ENCODE assay signal across 8 cellular contexts in the genomic region with DNA sequence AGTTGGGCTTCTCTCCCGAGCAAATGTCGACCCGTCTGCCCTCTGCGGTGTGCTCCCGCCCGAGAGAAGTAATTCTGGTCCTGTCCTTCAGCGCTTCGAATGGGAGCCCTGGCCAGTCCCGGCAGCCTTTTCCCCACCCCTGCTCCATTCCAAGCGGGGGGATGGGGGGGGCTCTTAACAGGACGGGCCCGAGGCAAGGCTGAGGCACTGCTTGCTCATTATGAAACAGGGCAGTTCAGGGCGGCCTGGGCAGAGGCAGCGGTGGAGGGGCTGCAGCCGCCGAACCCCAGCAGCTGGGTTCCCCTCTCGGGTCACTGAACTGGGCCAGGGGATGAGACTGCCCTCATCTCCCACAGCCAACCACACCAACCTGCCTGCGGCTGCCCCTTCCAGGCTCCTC. TPM values are rescaled to one million over a fixed set of nuclear protein-coding genes. Genes with fewer than 3 reads are reported as not detected.
A peak's percentile ranks its signal among the peaks of the same experiment; 100 is the strongest.
DNase-seq lines count a peak whose midpoint lies in the region; ATAC-seq, FAIRE-seq and TF ChIP-seq lines count a peak whose summit lies in the region.

No MANE protein-coding gene starts in this region.

- DNase-seq in NCI-H1092 treated with DMSO at 0.1 percent for 48 hours (lab: John Stamatoyannopoulos, UW) = peak; percentile 22
- peak; percentile 77 for DNase-seq in endodermal cell
- DNase-seq in HepG2 (ENCODE audit: low spot score) = peak; percentile 52
- peak; percentile 44 for DNase-seq in testis
- DNase-seq in GM10266 (ENCODE audit: extremely low spot score) = no peak
- no peak for DNase-seq in gastrocnemius medialis
- DNase-seq in NCI-H1436 treated with DMSO at 0.1 percent for 48 hours (lab: John Stamatoyannopoulos, UW) = no peak

- peak; percentile 69 for ATAC-seq in HepG2
- no peak for ATAC-seq in gastrocnemius medialis
- ATAC-seq in HG03196 (IDR thresholded peaks at IDR 0.05; ENCODE audit: unreplicated experiment) = no peak

- no peaks in the 10 kb centered on the region for H4K20me1 ChIP-seq in HepG2 (ENCODE audit: insufficient read depth, low read length)

- H3K27me3 ChIP-seq in endodermal cell (ENCODE audit: control insufficient read depth, insufficient read depth, low read length, poor library complexity, severe bottlenecking) = no peaks in the 10 kb centered on the region
- no peaks in the 10 kb centered on the region for H3K27me3 ChIP-seq in HepG2 (ENCODE audit: control insufficient read depth in 1 of 2, insufficient read depth in 2 of 2, low read length in 2 of 2)
- H3K27me3 ChIP-seq in testis = no peaks in the 10 kb centered on the region
- H3K27me3 ChIP-seq in gastrocnemius medialis = no peaks in the 10 kb centered on the region

- H3K9ac ChIP-seq in endodermal cell (ENCODE audit: extremely low read depth, low read length, poor library complexity, severe bottlenecking) (no peak overlapping the region), HepG2 (ENCODE audit: insufficient read depth, low read depth, low read length) (peak overlapping the region; percentile 71)

- peaks cover 34% of the 10 kb centered on the region for H3K4me1 ChIP-seq in endodermal cell (ENCODE audit: control insufficient read depth, insufficient read depth, low read length)
- H3K4me1 ChIP-seq in HepG2 (ENCODE audit: insufficient read depth, low read length) = peaks cover 72% of the 10 kb centered on the region
- H3K4me1 ChIP-seq in testis = peaks cover 20% of the 10 kb centered on the region
- peaks cover 0 to 3% of the 10 kb centered on the region in 2 donors for H3K4me1 ChIP-seq in gastrocnemius medialis

- 63 to 72% methylated on average over 8 to 18 of the region's 18 CpGs for WGBS in endodermal cell (ENCODE audit: insufficient coverage in 1 of 2, insufficient read length in 1 of 2), 2 experiments
- WGBS in HepG2 (ENCODE audit: low lambda C conversion rate) = 0% methylated on average over 10 of the region's 18 CpGs
- WGBS in testis, 2 donors = 36 to 45% methylated on average over 11 to 18 of the region's 18 CpGs

- intact Hi-C loops in HepG2 (cut with micrococcal nuclease; ENCODE audit: unreplicated experiment) (no loop called here), testis (cut with DNase I; ENCODE audit: low total_unique reads) (no loop called here), gastrocnemius medialis (cut with DNase I; ENCODE audit: low total_unique reads) (no loop called here)

- TF ChIP-seq CTCF in endodermal cell (conservative IDR thresholded peaks at IDR 0.05) (no peak), HepG2 (CRISPR knock-in tag; IDR thresholded peaks at IDR 0.05) (no peak), testis (IDR thresholded peaks at IDR 0.05) (no peak), GM10266 (IDR thresholded peaks at IDR 0.05; ENCODE audit: control insufficient read depth, insufficient read depth, low read depth, missing control alignments) (no peak), gastrocnemius medialis (IDR thresholded peaks at IDR 0.05 in 4 of 5, conservative IDR thresholded peaks at IDR 0.05 in 1 of 5) (no peak)

- FAIRE-seq in HepG2 (lab: Jason Lieb, UNC) = no peak

- H3K9me3 ChIP-seq in endodermal cell (ENCODE audit: control insufficient read depth, low read length) (no peaks in the 10 kb centered on the region), HepG2 (ENCODE audit: low read length) (no peaks in the 10 kb centered on the region), testis (no peaks in the 10 kb centered on the region), gastrocnemius medialis (no peaks in the 10 kb centered on the region)

- H3K4me3 Mint-ChIP-seq in endodermal cell = peak overlapping the region; percentile 13

- peaks cover 2% of the 10 kb centered on the region for H3K79me2 ChIP-seq in HepG2 (ENCODE audit: insufficient read depth, low read length)

- in situ Hi-C loops in HepG2 (cut with HindIII; ENCODE audit: extremely low pct_ligation_motif_present, low pct_unique_long_range_greater_than_20kb) (no loop called here), gastrocnemius medialis (cut with MboI; ENCODE audit: low sequenced_read_pairs in 4 of 4) (no loop called here)

- H3K9me3 Mint-ChIP-seq in endodermal cell = no peaks in the 10 kb centered on the region

- no peak for TF ChIP-seq RAD21 in HepG2 (CRISPR knock-in tag; IDR thresholded peaks at IDR 0.05)

- H3K4me2 ChIP-seq in HepG2 (ENCODE audit: low read depth, low read length) = peak overlapping the region; percentile 85

- TF ChIP-seq POLR2A in HepG2 (IDR thresholded peaks at IDR 0.05; ENCODE audit: insufficient read depth in 1 of 2, low read depth in 2 of 2, low read length in 2 of 2) (no peak), testis (IDR thresholded peaks at IDR 0.05) (no peak), gastrocnemius medialis (IDR thresholded peaks at IDR 0.05) (no peak)

- H3K4me3 ChIP-seq in endodermal cell (ENCODE audit: low read length) (no peak overlapping the region), HepG2 (replicated peaks in 1 of 3; ENCODE audit: insufficient read depth in 1 of 3, low read depth in 2 of 3, low read length in 3 of 3) (peak overlapping the region; percentile 62 to 78 (median 65)), testis (no peak overlapping the region), gastrocnemius medialis (no peak overlapping the region)

- H3K36me3 Mint-ChIP-seq in endodermal cell (ENCODE audit: low read depth) = peaks cover 2% of the 10 kb centered on the region

- TF ChIP-seq EP300 in HepG2 (IDR thresholded peaks at IDR 0.05; ENCODE audit: low read depth in 2 of 2, low read length in 2 of 2) = no peak
- TF ChIP-seq EP300 in HepG2 (CRISPR knock-in tag; IDR thresholded peaks at IDR 0.05; ENCODE audit: borderline replicate concordance) = no peak

- peaks cover 1% of the 10 kb centered on the region for H3K27me3 Mint-ChIP-seq in endodermal cell (ENCODE audit: insufficient read depth)

- POLR2A ChIA-PET in HepG2 (lab: Yijun Ruan, JAX) = interaction anchor here (0.6 to 7.1 kb wide), 12 partner anchors 8 to 471 kb away, joined by 3 to 62 read pairs (median 5); a partner anchor contains a TSS

- no TSS peak for BruUV-seq in HepG2 (replicated peaks; lab: Mats Ljungman, UMichigan)

- H2AFZ ChIP-seq in HepG2 (ENCODE audit: low read length) = no peak overlapping the region

- H3K36me3 ChIP-seq in endodermal cell (ENCODE audit: control insufficient read depth, insufficient read depth, low read length) (no peaks in the 10 kb centered on the region), HepG2 (replicated peaks in 1 of 2; ENCODE audit: control insufficient read depth in 1 of 2, insufficient read depth in 2 of 2, low read length in 2 of 2) (no peaks in the 10 kb centered on the region; a peak in 1 of 5 replicates), testis (ENCODE audit: low read depth, missing control alignments) (no peaks in the 10 kb centered on the region), gastrocnemius medialis (no peaks in the 10 kb centered on the region)

- peak overlapping the region; percentile 37 for H3K27ac Mint-ChIP-seq in endodermal cell

- peak overlapping the region; percentile 78 for H3K27ac ChIP-seq in endodermal cell (ENCODE audit: low read depth, low read length)
- H3K27ac ChIP-seq in HepG2 (ENCODE audit: extremely low read length, insufficient read depth, low read length) = peak overlapping the region; percentile 92
- H3K27ac ChIP-seq in testis = no peak overlapping the region
- H3K27ac ChIP-seq in gastrocnemius medialis = no peak overlapping the region

- H3K4me1 Mint-ChIP-seq in endodermal cell = peaks cover 42% of the 10 kb centered on the region

- CTCF ChIA-PET in HepG2 (lab: Yijun Ruan, JAX; ENCODE audit: low intra/inter-chr PET ratio, low total read pairs) = no interaction called here

RNA-seq across cellular contexts. Expression of a gene that starts 9.2 kb away (rescaled TPM):
- total RNA-seq in endodermal cell = 10 to 100 TPM; 15.0 to 15.5 TPM
- 8.9 TPM for polyA plus RNA-seq in endodermal cell (2013, experiment 1 of 2)
- 10.9 TPM for polyA plus RNA-seq in endodermal cell (2013, experiment 2 of 2)
- total RNA-seq in HepG2 (2016; rRNA removed; fragmentation: Illumina TruSeq; extraction: Trizol) = 2.0 and 2.9 TPM in 2 replicates
- total RNA-seq in HepG2 (2016; cell fraction: cytosol; rRNA removed; fragmentation: Illumina TruSeq; extraction: Trizol; ENCODE audit: low read depth) = 0.26 and 0.51 TPM in 2 replicates
- total RNA-seq in HepG2 (2016; cell fraction: insoluble cytoplasmic fraction; rRNA removed; fragmentation: Illumina TruSeq; extraction: Trizol) = 2.1 and 2.3 TPM in 2 replicates
- total RNA-seq in HepG2 (2016; cell fraction: membrane; rRNA removed; fragmentation: Illumina TruSeq; extraction: Trizol) = 0.76 and 0.87 TPM in 2 replicates
- total RNA-seq in HepG2 (2016; cell fraction: nucleus; rRNA removed; fragmentation: Illumina TruSeq; extraction: Trizol) = 4.0 and 4.3 TPM in 2 replicates
- 3.6 and 3.9 TPM in 2 replicates for polyA plus RNA-seq in HepG2 (2011; rRNA removed)
- polyA plus RNA-seq in HepG2 (2011; cell fraction: cytosol; rRNA removed) = 2.0 and 2.7 TPM in 2 replicates
- polyA plus RNA-seq in HepG2 (2011; cell fraction: nucleus; rRNA removed) = 5.7 and 7.1 TPM in 2 replicates
- polyA plus RNA-seq in HepG2 (2012) = 2.7 and 4.0 TPM in 2 replicates
- polyA plus RNA-seq in HepG2 (2016; cell fraction: cytosol; fragmentation: Illumina TruSeq; extraction: Trizol; ENCODE audit: low read depth) = 0.40 TPM in 1 of 2 replicates, not detected in the other
- 2.5 and 3.2 TPM in 2 replicates for polyA plus RNA-seq in HepG2 (2016; cell fraction: insoluble cytoplasmic fraction; fragmentation: Illumina TruSeq; extraction: Trizol; ENCODE audit: low read depth)
- 0.06 and 0.50 TPM in 2 replicates for polyA plus RNA-seq in HepG2 (2016; cell fraction: membrane; fragmentation: Illumina TruSeq; extraction: Trizol; ENCODE audit: low read depth)
- polyA plus RNA-seq in HepG2 (2016; cell fraction: nucleus; fragmentation: Illumina TruSeq; extraction: Trizol; ENCODE audit: insufficient read depth, low read depth) = 7.5 and 8.1 TPM in 2 replicates
- 6.8 and 9.4 TPM in 2 replicates for polyA minus RNA-seq in HepG2 (2011; rRNA and poly(A)+ RNA removed; ENCODE audit: low replicate concordance)
- 3.7 and 5.8 TPM in 2 replicates for polyA minus RNA-seq in HepG2 (2011; cell fraction: cytosol; rRNA and poly(A)+ RNA removed)
- 6.6 and 6.7 TPM in 2 replicates for polyA minus RNA-seq in HepG2 (2011; cell fraction: nucleus; rRNA and poly(A)+ RNA removed)
- 10 to 100 TPM; 13.8 to 17.9 TPM for total RNA-seq in testis
- 11.2 TPM for polyA plus RNA-seq in testis (ENCODE audit: insufficient read depth, low read depth, low replicate concordance)
- 10 to 100 TPM; 10.5 to 13.2 (median 12.5) TPM for total RNA-seq in gastrocnemius medialis

RNA-seq across cellular contexts. Expression of a gene that starts 15.8 kb away (rescaled TPM):
- total RNA-seq in endodermal cell = 10 to 100 TPM; 20.8 to 21.7 TPM
- 25.3 TPM for polyA plus RNA-seq in endodermal cell (2013, experiment 1 of 2)
- 22.1 TPM for polyA plus RNA-seq in endodermal cell (2013, experiment 2 of 2)
- total RNA-seq in HepG2 (2016; rRNA removed; fragmentation: Illumina TruSeq; extraction: Trizol) = 7.5 and 10.2 TPM in 2 replicates
- total RNA-seq in HepG2 (2016; cell fraction: cytosol; rRNA removed; fragmentation: Illumina TruSeq; extraction: Trizol; ENCODE audit: low read depth) = 2.1 and 2.2 TPM in 2 replicates
- 8.4 and 9.7 TPM in 2 replicates for total RNA-seq in HepG2 (2016; cell fraction: insoluble cytoplasmic fraction; rRNA removed; fragmentation: Illumina TruSeq; extraction: Trizol)
- total RNA-seq in HepG2 (2016; cell fraction: membrane; rRNA removed; fragmentation: Illumina TruSeq; extraction: Trizol) = 4.8 and 6.0 TPM in 2 replicates
- total RNA-seq in HepG2 (2016; cell fraction: nucleus; rRNA removed; fragmentation: Illumina TruSeq; extraction: Trizol) = 9.1 and 11.5 TPM in 2 replicates
- polyA plus RNA-seq in HepG2 (2011; rRNA removed) = 17.9 and 19.0 TPM in 2 replicates
- 14.6 and 15.9 TPM in 2 replicates for polyA plus RNA-seq in HepG2 (2011; cell fraction: cytosol; rRNA removed)
- polyA plus RNA-seq in HepG2 (2011; cell fraction: nucleus; rRNA removed) = 44.0 and 49.0 TPM in 2 replicates
- 12.2 and 14.8 TPM in 2 replicates for polyA plus RNA-seq in HepG2 (2012)
- 2.2 and 2.4 TPM in 2 replicates for polyA plus RNA-seq in HepG2 (2016; cell fraction: cytosol; fragmentation: Illumina TruSeq; extraction: Trizol; ENCODE audit: low read depth)
- 10.6 and 11.0 TPM in 2 replicates for polyA plus RNA-seq in HepG2 (2016; cell fraction: insoluble cytoplasmic fraction; fragmentation: Illumina TruSeq; extraction: Trizol; ENCODE audit: low read depth)
- 4.9 and 5.8 TPM in 2 replicates for polyA plus RNA-seq in HepG2 (2016; cell fraction: membrane; fragmentation: Illumina TruSeq; extraction: Trizol; ENCODE audit: low read depth)
- polyA plus RNA-seq in HepG2 (2016; cell fraction: nucleus; fragmentation: Illumina TruSeq; extraction: Trizol; ENCODE audit: insufficient read depth, low read depth) = 21.9 and 23.8 TPM in 2 replicates
- 41.2 and 52.9 TPM in 2 replicates for polyA minus RNA-seq in HepG2 (2011; rRNA and poly(A)+ RNA removed; ENCODE audit: low replicate concordance)
- 7.0 and 13.9 TPM in 2 replicates for polyA minus RNA-seq in HepG2 (2011; cell fraction: cytosol; rRNA and poly(A)+ RNA removed)
- 7.8 and 8.6 TPM in 2 replicates for polyA minus RNA-seq in HepG2 (2011; cell fraction: nucleus; rRNA and poly(A)+ RNA removed)
- 10 to 100 TPM; 24.7 to 32.5 TPM for total RNA-seq in testis
- 50.4 TPM for polyA plus RNA-seq in testis (ENCODE audit: insufficient read depth, low read depth, low replicate concordance)
- 10 to 100 TPM in 2 of 4 donors, 1 to 10 TPM in 2; 3.6 to 18.2 (median 11.1) TPM for total RNA-seq in gastrocnemius medialis

RNA-seq across cellular contexts. Expression of a gene that starts 27.4 kb away (rescaled TPM):
- total RNA-seq in endodermal cell (10 to 100 TPM; 32.7 to 33.6 TPM), HepG2 (2016; rRNA removed; fragmentation: Illumina TruSeq; extraction: Trizol) (9.6 and 15.2 TPM in 2 replicates), testis (100 to 1,000 TPM in 1 of 2 donors, 10 to 100 TPM in 1; 83.3 to 157 TPM), gastrocnemius medialis (1 to 10 TPM; 3.4 to 9.2 (median 5.8) TPM)
- polyA plus RNA-seq in endodermal cell (2013, experiment 1 of 2) = 26.2 TPM
- polyA plus RNA-seq in endodermal cell (2013, experiment 2 of 2) = 26.1 TPM
- total RNA-seq in HepG2 (2016; cell fraction: cytosol; rRNA removed; fragmentation: Illumina TruSeq; extraction: Trizol; ENCODE audit: low read depth) = 14.5 and 15.6 TPM in 2 replicates
- 7.8 and 17.7 TPM in 2 replicates for total RNA-seq in HepG2 (2016; cell fraction: insoluble cytoplasmic fraction; rRNA removed; fragmentation: Illumina TruSeq; extraction: Trizol)
- total RNA-seq in HepG2 (2016; cell fraction: membrane; rRNA removed; fragmentation: Illumina TruSeq; extraction: Trizol) = 7.5 and 7.9 TPM in 2 replicates
- 18.0 and 22.9 TPM in 2 replicates for total RNA-seq in HepG2 (2016; cell fraction: nucleus; rRNA removed; fragmentation: Illumina TruSeq; extraction: Trizol)
- polyA plus RNA-seq in HepG2 (2011; rRNA removed) (9.8 and 11.4 TPM in 2 replicates), testis (ENCODE audit: insufficient read depth, low read depth, low replicate concordance) (111 TPM)
- polyA plus RNA-seq in HepG2 (2011; cell fraction: cytosol; rRNA removed) = 4.5 and 5.1 TPM in 2 replicates
- polyA plus RNA-seq in HepG2 (2011; cell fraction: nucleus; rRNA removed) = 41.9 and 50.5 TPM in 2 replicates
- polyA plus RNA-seq in HepG2 (2012) = 5.9 and 7.9 TPM in 2 replicates
- 0.96 and 1.0 TPM in 2 replicates for polyA plus RNA-seq in HepG2 (2016; cell fraction: cytosol; fragmentation: Illumina TruSeq; extraction: Trizol; ENCODE audit: low read depth)
- polyA plus RNA-seq in HepG2 (2016; cell fraction: insoluble cytoplasmic fraction; fragmentation: Illumina TruSeq; extraction: Trizol; ENCODE audit: low read depth) = 4.9 and 7.5 TPM in 2 replicates
- polyA plus RNA-seq in HepG2 (2016; cell fraction: membrane; fragmentation: Illumina TruSeq; extraction: Trizol; ENCODE audit: low read depth) = 1.5 and 1.6 TPM in 2 replicates
- 40.5 and 41.1 TPM in 2 replicates for polyA plus RNA-seq in HepG2 (2016; cell fraction: nucleus; fragmentation: Illumina TruSeq; extraction: Trizol; ENCODE audit: insufficient read depth, low read depth)
- 11.0 and 27.5 TPM in 2 replicates for polyA minus RNA-seq in HepG2 (2011; rRNA and poly(A)+ RNA removed; ENCODE audit: low replicate concordance)
- 3.5 and 3.7 TPM in 2 replicates for polyA minus RNA-seq in HepG2 (2011; cell fraction: cytosol; rRNA and poly(A)+ RNA removed)
- polyA minus RNA-seq in HepG2 (2011; cell fraction: nucleus; rRNA and poly(A)+ RNA removed) = 14.2 and 17.9 TPM in 2 replicates

Comparison
In these comparisons a context has a peak if more than half of its experiments do, and no peak if none do; other contexts are left out.
1. DNase-seq: peak in NCI-H1092 treated with DMSO at 0.1 percent for 48 hours (single experiment), endodermal cell (single experiment), HepG2 (single experiment) and testis (single experiment); none in GM10266 (single experiment), gastrocnemius medialis (0 of 2) and NCI-H1436 treated with DMSO at 0.1 percent for 48 hours (single experiment).
2. H3K27ac ChIP-seq: peak in endodermal cell (single experiment) and HepG2 (single experiment); none in testis (0 of 2) and gastrocnemius medialis (0 of 4).
3. H3K4me3 ChIP-seq: peak in HepG2 (3 of 3); none in endodermal cell (single experiment), testis (0 of 2) and gastrocnemius medialis (0 of 4).